In the genomic region with DNA sequence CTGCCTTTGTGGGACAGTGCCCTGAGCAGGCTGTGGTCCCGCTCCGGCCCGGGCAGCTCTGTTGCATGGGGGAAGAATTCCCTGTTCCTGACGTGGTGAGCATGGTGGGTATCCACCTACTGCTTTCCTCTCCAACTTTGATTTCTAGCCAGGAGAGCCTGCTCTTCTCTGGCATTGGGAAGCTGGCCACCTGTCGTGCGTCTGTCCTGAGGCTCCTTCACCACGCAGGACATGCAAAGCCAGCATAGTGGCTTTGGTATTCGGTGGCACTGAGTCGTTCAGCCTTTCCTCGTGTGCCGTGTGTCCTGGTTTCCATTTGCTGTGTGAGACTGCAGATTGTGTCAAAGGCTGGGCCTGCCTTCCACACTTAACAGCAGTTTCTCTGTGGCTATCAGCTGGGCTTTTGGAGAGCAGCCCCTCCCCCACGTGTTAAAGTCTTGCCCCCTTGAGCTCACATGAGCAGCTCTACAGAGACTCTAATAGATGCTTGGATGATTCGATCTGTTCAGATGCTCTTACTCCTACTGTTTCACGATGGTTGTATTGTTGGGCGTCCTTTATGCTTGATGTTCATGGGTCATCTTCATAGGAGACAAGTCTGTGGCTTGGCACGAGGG, we compare ENCODE assay signal across 10 cellular contexts. TPM values are rescaled to one million over a fixed set of nuclear protein-coding genes. Genes with fewer than 3 reads are reported as not detected.
A peak's percentile ranks its signal among the peaks of the same experiment; 100 is the strongest.
DNase-seq lines count a peak whose midpoint lies in the region; ATAC-seq and TF ChIP-seq lines count a peak whose summit lies in the region.
"Had no signal": no experiment of that assay in that cellular context is flagged by ENCODE, and none has a peak within 500 bp of the region (broad histone marks: within the 10 kb centered on the region; RNA-seq: fewer than 3 reads in every experiment).

No MANE protein-coding gene starts in this region.

- TF ChIP-seq POLR2A in heart left ventricle (IDR thresholded peaks at IDR 0.05), result no peak

- no peaks in the 10 kb centered on the region for H3K27me3 Mint-ChIP-seq in activated T-helper 1 cell treated with anti-CD3 and anti-CD28 coated beads, Interleukin-12 subunit alpha, Interleukin-12 subunit beta, Interleukin-2, Interleukin-4 antibody, amounts not matched to agents 30 ng/mL and 10 ng/mL and 1 ng/mL, durations not matched to agents 14 hours and 24 hours and 36 hours (ENCODE audit: insufficient read depth)

- H3K4me3 ChIP-seq in left ventricle myocardium inferior (no peak overlapping the region), heart left ventricle (no peak overlapping the region), muscle layer of duodenum (ENCODE audit: low read depth in 1 of 2, low read length in 2 of 2) (no peak overlapping the region), urinary bladder (ENCODE audit: low read depth, low read length) (no peak overlapping the region)
- H3K4me3 ChIP-seq: hepatocyte had no signal

- peaks cover 6% of the 10 kb centered on the region for H3K36me3 ChIP-seq in left ventricle myocardium inferior
- peaks cover 0 to 6% (median 0%) of the 10 kb centered on the region in 9 donors for H3K36me3 ChIP-seq in heart left ventricle
- no peaks in the 10 kb centered on the region for H3K36me3 ChIP-seq in muscle layer of duodenum (ENCODE audit: control insufficient read depth in 1 of 2, insufficient read depth in 2 of 2, low read length in 2 of 2)
- H3K36me3 ChIP-seq in urinary bladder (ENCODE audit: insufficient read depth), result no peaks in the 10 kb centered on the region
- H3K36me3 ChIP-seq: BE2C had no signal

- no peak for ATAC-seq in heart left ventricle

- 51 to 79% (median 69%) methylated on average over 15 to 16 of the region's 16 CpGs for WGBS in heart left ventricle, 4 donors
- WGBS in urinary bladder, result 73% methylated on average over 16 of the region's 16 CpGs

- intact Hi-C loops in left ventricle myocardium inferior (cut with micrococcal nuclease), result no loop called here
- intact Hi-C loops in heart left ventricle (cut with DNase I), result loop anchor here in 4 of 10 donors (5.0 to 10.0 kb wide), 5 partner anchors 56 to 1366 kb away; no protein-coding TSS in a partner anchor
- intact Hi-C loops in activated T-helper 1 cell treated with anti-CD3 and anti-CD28 coated beads, Interleukin-12 subunit alpha, Interleukin-12 subunit beta, Interleukin-2, Interleukin-4 antibody, amounts not matched to agents 30 ng/mL and 10 ng/mL and 1 ng/mL, durations not matched to agents 14 hours and 24 hours and 36 hours (cut with micrococcal nuclease), result no loop called here

- TF ChIP-seq CTCF in left ventricle myocardium inferior (IDR thresholded peaks at IDR 0.05; ENCODE audit: borderline replicate concordance), result no peak
- TF ChIP-seq CTCF in heart left ventricle (IDR thresholded peaks at IDR 0.05), result no peak

- peak overlapping the region; percentile 97 for H3K27ac Mint-ChIP-seq in activated T-helper 1 cell treated with anti-CD3 and anti-CD28 coated beads, Interleukin-12 subunit alpha, Interleukin-12 subunit beta, Interleukin-2, Interleukin-4 antibody, amounts not matched to agents 30 ng/mL and 10 ng/mL and 1 ng/mL, durations not matched to agents 14 hours and 24 hours and 36 hours

- H3K9me3 Mint-ChIP-seq in activated T-helper 1 cell treated with anti-CD3 and anti-CD28 coated beads, Interleukin-12 subunit alpha, Interleukin-12 subunit beta, Interleukin-2, Interleukin-4 antibody, amounts not matched to agents 30 ng/mL and 10 ng/mL and 1 ng/mL, durations not matched to agents 14 hours and 24 hours and 36 hours, result no peaks in the 10 kb centered on the region

- H3K4me1 Mint-ChIP-seq in activated T-helper 1 cell treated with anti-CD3 and anti-CD28 coated beads, Interleukin-12 subunit alpha, Interleukin-12 subunit beta, Interleukin-2, Interleukin-4 antibody, amounts not matched to agents 30 ng/mL and 10 ng/mL and 1 ng/mL, durations not matched to agents 14 hours and 24 hours and 36 hours (ENCODE audit: low read depth), result peaks cover 62% of the 10 kb centered on the region

- DNase-seq in left ventricle myocardium inferior (no peak), heart left ventricle (no peak), superior temporal gyrus (ENCODE audit: extremely low spot score) (no peak), SIG-M5 treated with dmso at 0.1 percent for 504 hours (lab: John Stamatoyannopoulos, UW; ENCODE audit: unreplicated experiment) (no peak), NCI-H2107 treated with DMSO at 0.1 percent for 48 hours (lab: John Stamatoyannopoulos, UW; ENCODE audit: unreplicated experiment) (no peak)
- no peak for DNase-seq in activated T-helper 1 cell treated with anti-CD3 and anti-CD28 coated beads, Interleukin-12 subunit alpha, Interleukin-12 subunit beta, Interleukin-2, Interleukin-4 antibody, amounts not matched to agents 30 ng/mL and 10 ng/mL and 1 ng/mL, durations not matched to agents 14 hours and 24 hours and 36 hours (ENCODE audit: low spot score)
- DNase-seq: BE2C had no signal

- H3K4me3 Mint-ChIP-seq in activated T-helper 1 cell treated with anti-CD3 and anti-CD28 coated beads, Interleukin-12 subunit alpha, Interleukin-12 subunit beta, Interleukin-2, Interleukin-4 antibody, amounts not matched to agents 30 ng/mL and 10 ng/mL and 1 ng/mL, durations not matched to agents 14 hours and 24 hours and 36 hours, result peak overlapping the region; percentile 83

- H3K27me3 ChIP-seq in left ventricle myocardium inferior (ENCODE audit: low read depth), result no peaks in the 10 kb centered on the region
- no peaks in the 10 kb centered on the region for H3K27me3 ChIP-seq in heart left ventricle
- H3K27me3 ChIP-seq in muscle layer of duodenum (ENCODE audit: low read depth, low read length), result no peaks in the 10 kb centered on the region
- H3K27me3 ChIP-seq: BE2C, hepatocyte had no signal

- peaks cover 13% of the 10 kb centered on the region for H3K36me3 Mint-ChIP-seq in activated T-helper 1 cell treated with anti-CD3 and anti-CD28 coated beads, Interleukin-12 subunit alpha, Interleukin-12 subunit beta, Interleukin-2, Interleukin-4 antibody, amounts not matched to agents 30 ng/mL and 10 ng/mL and 1 ng/mL, durations not matched to agents 14 hours and 24 hours and 36 hours (ENCODE audit: low read depth)

- H3K9me3 ChIP-seq in left ventricle myocardium inferior (replicated peaks) (no peaks in the 10 kb centered on the region), heart left ventricle (no peaks in the 10 kb centered on the region), muscle layer of duodenum (ENCODE audit: control insufficient read depth in 1 of 2, low read length in 2 of 2) (no peaks in the 10 kb centered on the region)
- H3K9me3 ChIP-seq: BE2C had no signal

- peak overlapping the region; percentile 72 for H3K27ac ChIP-seq in left ventricle myocardium inferior (replicated peaks)
- peak overlapping the region in 5 of 12 donors; percentile 13 to 57 (median 48) for H3K27ac ChIP-seq in heart left ventricle
- H3K27ac ChIP-seq in muscle layer of duodenum (ENCODE audit: low read length), result peak overlapping the region; percentile 69
- peak overlapping the region; percentile 32 for H3K27ac ChIP-seq in urinary bladder (ENCODE audit: low read depth)
- H3K27ac ChIP-seq: hepatocyte had no signal

- peaks cover 73% of the 10 kb centered on the region for H3K4me1 ChIP-seq in left ventricle myocardium inferior
- peaks cover 0 to 76% (median 33%) of the 10 kb centered on the region in 12 donors for H3K4me1 ChIP-seq in heart left ventricle
- peaks cover 0 to 56% of the 10 kb centered on the region in 2 donors for H3K4me1 ChIP-seq in muscle layer of duodenum (ENCODE audit: control insufficient read depth in 1 of 2, insufficient read depth in 2 of 2, low read length in 2 of 2)
- H3K4me1 ChIP-seq in urinary bladder (ENCODE audit: insufficient read depth), result no peaks in the 10 kb centered on the region
- H3K4me1 ChIP-seq: BE2C had no signal

RNA-seq across cellular contexts. Expression of gene CLCN4, which starts 46.4 kb away (rescaled TPM):
- total RNA-seq in left ventricle myocardium inferior (36.1 TPM), heart left ventricle (10 to 100 TPM; 20.3 to 39.0 (median 29.8) TPM), urinary bladder (4.4 TPM)
- polyA plus RNA-seq in heart left ventricle (1 to 10 TPM; 6.4 to 8.2 TPM), urinary bladder (1.0 TPM)
- total RNA-seq in activated T-helper 1 cell treated with anti-CD3 and anti-CD28 coated beads, Interleukin-12 subunit alpha, Interleukin-12 subunit beta, Interleukin-2, Interleukin-4 antibody, amounts not matched to agents 30 ng/mL and 10 ng/mL and 1 ng/mL, durations not matched to agents 14 hours and 24 hours and 36 hours, result not detected in 2 replicates
